In the genomic region with DNA sequence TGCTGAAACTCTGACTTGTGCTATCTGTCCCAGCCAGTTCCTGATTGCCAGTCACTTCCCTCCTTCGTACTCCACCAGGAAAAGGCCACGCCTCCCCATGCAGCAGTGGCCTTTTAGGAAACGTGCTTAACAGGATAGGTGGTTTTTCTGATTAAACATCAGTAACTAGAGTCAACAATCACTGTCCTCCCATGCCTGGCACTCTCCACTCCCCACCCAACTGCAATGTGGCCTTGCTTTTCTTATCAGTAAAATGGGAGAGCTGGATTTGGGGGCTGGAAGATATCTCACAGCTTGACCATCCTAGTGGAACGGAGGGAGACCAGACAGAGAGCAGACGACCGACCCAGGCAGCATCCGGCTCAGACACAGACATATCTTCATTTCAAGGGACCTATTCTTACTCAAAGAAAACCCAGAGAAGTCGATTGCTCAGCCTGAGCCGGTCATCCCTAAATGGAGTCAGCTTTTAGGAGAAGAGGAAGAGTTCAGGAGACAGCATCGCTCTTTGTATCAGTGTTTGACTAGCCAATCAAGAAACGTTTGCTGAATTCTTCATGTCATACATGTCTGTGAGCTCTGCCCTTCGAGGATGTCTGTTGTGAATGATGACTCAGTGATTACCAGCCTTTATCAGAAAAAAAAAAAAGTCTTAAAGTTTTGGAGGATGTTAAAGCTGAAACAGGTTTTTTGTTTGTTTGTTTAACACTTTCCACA, we compare ENCODE assay signal across 11 cellular contexts. TPM values are rescaled to one million over a fixed set of nuclear protein-coding genes. Genes with fewer than 3 reads are reported as not detected.
A peak's percentile ranks its signal among the peaks of the same experiment; 100 is the strongest.
DNase-seq lines count a peak whose midpoint lies in the region; ATAC-seq, FAIRE-seq and TF ChIP-seq lines count a peak whose summit lies in the region.
"Had no signal": no experiment of that assay in that cellular context is flagged by ENCODE, and none has a peak within 500 bp of the region (broad histone marks: within the 10 kb centered on the region; RNA-seq: fewer than 3 reads in every experiment).

No MANE protein-coding gene starts in this region.

- peaks cover 7% of the 10 kb centered on the region for H3K4me1 Mint-ChIP-seq in Calu3 (ENCODE audit: low read depth, unreplicated experiment)

- no peak for FAIRE-seq in GM12878 (lab: Jason Lieb, UNC)

- POLR2A ChIA-PET in GM12878 (lab: Charles Lee) = interaction anchor here (0.5 to 0.6 kb wide), 2 partner anchors 40 to 1244 kb away, joined by 3 read pairs; no protein-coding TSS in a partner anchor

- H3K27me3 Mint-ChIP-seq in Calu3 (ENCODE audit: unreplicated experiment) = no peaks in the 10 kb centered on the region

- H2AFZ ChIP-seq in GM12878 (ENCODE audit: control insufficient read depth, low read depth, low read length) = no peak overlapping the region
- no peak overlapping the region for H2AFZ ChIP-seq in neuronal stem cell (ENCODE audit: low read length)

- H3K36me3 ChIP-seq in GM12878 (ENCODE audit: control insufficient read depth in 2 of 2, insufficient read depth in 2 of 2, low read length in 1 of 2) = no peaks in the 10 kb centered on the region
- H3K36me3 ChIP-seq in neuronal stem cell (replicated peaks in 1 of 2; ENCODE audit: control insufficient read depth in 2 of 2, insufficient read depth in 2 of 2, low read length in 2 of 2) = no peaks in the 10 kb centered on the region
- H3K36me3 ChIP-seq: heart left ventricle had no signal

- H3K4me3 Mint-ChIP-seq in Calu3 (ENCODE audit: low read depth, unreplicated experiment) = no peak overlapping the region

- H4K8ac ChIP-seq in neuronal stem cell (ENCODE audit: low read depth, low read length) = peak overlapping the region; percentile 68

- CTCF ChIA-PET in GM12878 (lab: Yijun Ruan, JAX) (interaction anchor here (2.5 kb wide), 1 partner anchor 13 kb away, joined by 9 read pairs; a partner anchor contains a TSS), Calu3 (lab: Charles Lee) (interaction anchor here (0.7 to 1.0 kb wide), 2 partner anchors 14 to 33 kb away, joined by 3 read pairs; no protein-coding TSS in a partner anchor)

- H4K20me1 ChIP-seq in GM12878 (ENCODE audit: control insufficient read depth, insufficient read depth) = no peaks in the 10 kb centered on the region

- H3K23ac ChIP-seq in neuronal stem cell (ENCODE audit: low read depth, low read length, poor library complexity) = no peak overlapping the region

- H3K4me3 ChIP-seq in GM12878 (no peak overlapping the region), neuronal stem cell (ENCODE audit: low read length in 2 of 2) (no peak overlapping the region)
- H3K4me3 ChIP-seq: heart left ventricle had no signal

- ATAC-seq in GM12878 = no peak
- ATAC-seq in GM21360 (IDR thresholded peaks at IDR 0.05; ENCODE audit: unreplicated experiment) = no peak

- WGBS in GM12878 (ENCODE audit: insufficient coverage, insufficient replicate concordance, low lambda C conversion rate, missing lambda C conversion rate) = 81% methylated on average over 12 of the region's 12 CpGs
- no CpG with 5 or more reads among the region's 12 CpGs for WGBS in neuronal stem cell (ENCODE audit: extremely low coverage in 2 of 2, insufficient read length in 2 of 2, insufficient replicate concordance in 1 of 2), 2 donors

- TF ChIP-seq EP300 in GM12878 (IDR thresholded peaks at IDR 0.05; ENCODE audit: borderline replicate concordance in 1 of 2, control insufficient read depth in 1 of 2, low read depth in 2 of 2, low read length in 2 of 2) = no peak

- H2BK15ac ChIP-seq in neuronal stem cell (ENCODE audit: low read length) = no peak overlapping the region

- H3K79me2 ChIP-seq in GM12878 (ENCODE audit: control insufficient read depth, insufficient read depth, low read length) = no peaks in the 10 kb centered on the region; the same call in 1 of the 2 replicates

- in situ Hi-C loops in GM12878 (cut with MboI) = no loop called here

- no peak overlapping the region for H2BK5ac ChIP-seq in neuronal stem cell (ENCODE audit: low read length)

- no peaks in the 10 kb centered on the region for H3K36me3 Mint-ChIP-seq in Calu3 (ENCODE audit: insufficient read depth, unreplicated experiment)

- H3K4me2 ChIP-seq in GM12878 (ENCODE audit: control insufficient read depth, insufficient read depth) = no peak overlapping the region
- H3K4me2 ChIP-seq in neuronal stem cell (ENCODE audit: insufficient read depth, low read length, poor library complexity, severe bottlenecking) = no peak overlapping the region

- H3K4ac ChIP-seq in neuronal stem cell (ENCODE audit: low read length) = no peak overlapping the region

- TF ChIP-seq POLR2A in GM12878 (IDR thresholded peaks at IDR 0.05; ENCODE audit: low read depth, low read length) = no peak

- H3K4me1 ChIP-seq in GM12878 (ENCODE audit: control insufficient read depth, insufficient read depth, low read length) = no peaks in the 10 kb centered on the region
- H3K4me1 ChIP-seq in neuronal stem cell (ENCODE audit: control insufficient read depth in 2 of 2, insufficient read depth in 1 of 2, low read depth in 1 of 2, low read length in 2 of 2) = peaks cover 9 to 13% of the 10 kb centered on the region in 2 donors

- H2BK12ac ChIP-seq in neuronal stem cell (ENCODE audit: low read length) = no peak overlapping the region

- H3K27ac ChIP-seq in GM12878 (ENCODE audit: control insufficient read depth, insufficient read depth) (no peak overlapping the region), neuronal stem cell (replicated peaks; ENCODE audit: low read length) (no peak overlapping the region)
- H3K27ac ChIP-seq: heart left ventricle had no signal

- H3K14ac ChIP-seq in neuronal stem cell (ENCODE audit: low read length) = no peak overlapping the region

- H3K9ac ChIP-seq in GM12878 (ENCODE audit: control insufficient read depth, insufficient read depth, low read length) (no peak overlapping the region), neuronal stem cell (ENCODE audit: low read depth, low read length, poor library complexity) (no peak overlapping the region)

- H3K27ac Mint-ChIP-seq in Calu3 (ENCODE audit: unreplicated experiment) = no peak overlapping the region

- H2BK120ac ChIP-seq in neuronal stem cell (ENCODE audit: low read depth, low read length) = no peak overlapping the region

- DNase-seq in GM03348 (ENCODE audit: low spot score) (peak; percentile 21), NCI-H146 (lab: John Stamatoyannopoulos, UW) (peak; percentile 63), GM12878 (ENCODE audit: low read depth, low spot score) (no peak), neuronal stem cell (ENCODE audit: low spot score) (no peak), SKM-1 (lab: John Stamatoyannopoulos, UW; ENCODE audit: unreplicated experiment) (no peak), nucleus accumbens (lab: John Stamatoyannopoulos, UW) (no peak), Calu3 (no peak)
- DNase-seq: heart left ventricle, occipital lobe, RPMI8226 had no signal

- intact Hi-C loops in GM12878 (cut with micrococcal nuclease; ENCODE audit: unreplicated experiment) = no loop called here
- intact Hi-C loops in Calu3 (cut with micrococcal nuclease; ENCODE audit: unreplicated experiment) = no loop called here

- H4K91ac ChIP-seq in neuronal stem cell (ENCODE audit: low read depth, low read length, poor library complexity) = no peak overlapping the region

- no peaks in the 10 kb centered on the region for H3K9me3 Mint-ChIP-seq in Calu3 (ENCODE audit: low read depth, unreplicated experiment)

- TF ChIP-seq RAD21 in GM12878 (IDR thresholded peaks at IDR 0.05; ENCODE audit: insufficient read depth, low read depth, low read length) = no peak

- no peak overlapping the region for H2AK5ac ChIP-seq in neuronal stem cell (ENCODE audit: low read depth, low read length)

- no peaks in the 10 kb centered on the region for H3K9me3 ChIP-seq in GM12878 (replicated peaks; ENCODE audit: control insufficient read depth, insufficient read depth, low read length)
- H3K9me3 ChIP-seq in neuronal stem cell (replicated peaks in 1 of 2; ENCODE audit: control insufficient read depth in 2 of 2, insufficient read depth in 1 of 2, low read depth in 1 of 2, low read length in 2 of 2) = no peaks in the 10 kb centered on the region
- H3K9me3 ChIP-seq: heart left ventricle had no signal

- no peak overlapping the region for H3K18ac ChIP-seq in neuronal stem cell (ENCODE audit: low read length)

- peaks cover 2% of the 10 kb centered on the region for H3K79me1 ChIP-seq in neuronal stem cell (ENCODE audit: low read depth, low read length)

- BruUV-seq in GM12878 (replicated peaks; lab: Mats Ljungman, UMichigan) (no TSS peak), Calu3 (replicated peaks; lab: Mats Ljungman, UMichigan) (no TSS peak)

- SMC1A ChIA-PET in GM12878 (lab: Charles Lee; ENCODE audit: uncharacterized antibody, unreplicated experiment) = interaction anchor here (1.0 to 1.3 kb wide), 4 partner anchors 12 to 160 kb away, joined by 3 to 11 read pairs (median 5); a partner anchor contains a TSS

- H3K27me3 ChIP-seq in GM12878 (replicated peaks in 1 of 2; ENCODE audit: control insufficient read depth in 2 of 2, insufficient read depth in 2 of 2, low read length in 1 of 2) (no peaks in the 10 kb centered on the region), neuronal stem cell (ENCODE audit: control insufficient read depth in 3 of 3, insufficient read depth in 3 of 3, low read depth in 1 of 3, low read length in 3 of 3) (no peaks in the 10 kb centered on the region)
- H3K27me3 ChIP-seq: heart left ventricle had no signal

- RAD21 ChIA-PET in GM12878 (lab: Charles Lee; ENCODE audit: unreplicated experiment) = no interaction called here

- TF ChIP-seq CTCF in GM12878 (IDR thresholded peaks at IDR 0.05 in 2 of 3, conservative IDR thresholded peaks at IDR 0.05 in 1 of 3; ENCODE audit: control insufficient read depth in 2 of 3, extremely low read depth in 1 of 3, insufficient read depth in 1 of 3, low read depth in 3 of 3, low read length in 3 of 3) = no peak
- TF ChIP-seq CTCF in Calu3 (IDR thresholded peaks at IDR 0.05; ENCODE audit: unreplicated experiment) = no peak

RNA-seq across cellular contexts. Expression of a gene that starts 12.7 kb away (rescaled TPM):
- total RNA-seq in GM12878 (2013; cell fraction: nucleolus; rRNA removed) = 270 and 447 TPM in 2 replicates
- total RNA-seq in GM12878 (2014; rRNA removed) (25.9 and 38.2 TPM in 2 replicates), GM12878 (2014; rRNA removed; fragmentation: Illumina TruSeq; extraction: Trizol) (55.8 and 56.6 TPM in 2 replicates), GM12878 (2021) (66.3 and 68.5 TPM in 2 replicates), Calu3 (2022) (66.1 and 70.7 TPM in 2 replicates)
- 5.7 TPM for polyA plus RNA-seq in GM12878 (2011; ENCODE audit: low read depth)
- polyA plus RNA-seq in GM12878 (2011; rRNA removed) (70.6 and 106 TPM in 2 replicates), GM12878 (2014; fragmentation: Illumina TruSeq; extraction: Trizol) (35.1 and 57.6 TPM in 2 replicates), GM12878 (2014; fragmentation: Nextera tagmentation; extraction: Ambion mirVana) (10 to 100 TPM in 1 of 2 experiments, 1 to 10 TPM in 1; 7.9 to 15.3 TPM), GM12878 (2014; rRNA removed) (19.8 and 25.8 TPM in 2 replicates), GM12878 (2016; fragmentation: Nextera tagmentation; extraction: Ambion mirVana) (10 to 100 TPM; 34.4 to 36.4 TPM)
- polyA plus RNA-seq in GM12878 (2011; cell fraction: cytosol; rRNA removed) = 26.8 and 37.6 TPM in 2 replicates
- 98.5 and 99.7 TPM in 2 replicates for polyA plus RNA-seq in GM12878 (2011; cell fraction: nucleus; rRNA removed)
- 13.0 and 19.8 TPM in 2 replicates for polyA plus RNA-seq in GM12878 (2012)
- polyA minus RNA-seq in GM12878 (2011; rRNA and poly(A)+ RNA removed) = 124 and 221 TPM in 2 replicates
- 61.5 and 75.8 TPM in 2 replicates for polyA minus RNA-seq in GM12878 (2011; cell fraction: cytosol; rRNA and poly(A)+ RNA removed)
- polyA minus RNA-seq in GM12878 (2011; cell fraction: nucleus; rRNA and poly(A)+ RNA removed) = 49.4 and 63.1 TPM in 2 replicates
- 31.1 TPM for polyA plus RNA-seq in neuronal stem cell (2013, experiment 1 of 2)
- 29.9 TPM for polyA plus RNA-seq in neuronal stem cell (2013, experiment 2 of 2)

RNA-seq across cellular contexts. Expression of a gene that starts 40.5 kb away (rescaled TPM):
- total RNA-seq in GM12878 (2013; cell fraction: nucleolus; rRNA removed) = not detected in 2 replicates
- total RNA-seq in GM12878 (2014; rRNA removed) (not detected in 2 replicates), GM12878 (2014; rRNA removed; fragmentation: Illumina TruSeq; extraction: Trizol) (not detected in 2 replicates), GM12878 (2021) (not detected in 2 replicates), Calu3 (2022) (not detected in 2 replicates)
- polyA plus RNA-seq in GM12878 (2011; ENCODE audit: low read depth) = not detected
- polyA plus RNA-seq in GM12878 (2011; rRNA removed) (not detected in 2 replicates), GM12878 (2014; fragmentation: Illumina TruSeq; extraction: Trizol) (not detected in 2 replicates), GM12878 (2014; fragmentation: Nextera tagmentation; extraction: Ambion mirVana) (under 1 TPM; 0.02 to 0.08 TPM), GM12878 (2014; rRNA removed) (not detected in 2 replicates), GM12878 (2016; fragmentation: Nextera tagmentation; extraction: Ambion mirVana) (under 1 TPM in 1 of 2 experiments, not detected in 1; 0.12 TPM)
- polyA plus RNA-seq in GM12878 (2011; cell fraction: cytosol; rRNA removed) = not detected in 2 replicates
- not detected in 2 replicates for polyA plus RNA-seq in GM12878 (2011; cell fraction: nucleus; rRNA removed)
- polyA plus RNA-seq in GM12878 (2012) = 0.12 and 0.15 TPM in 2 replicates
- polyA minus RNA-seq in GM12878 (2011; rRNA and poly(A)+ RNA removed) = not detected in 2 replicates
- not detected in 2 replicates for polyA minus RNA-seq in GM12878 (2011; cell fraction: cytosol; rRNA and poly(A)+ RNA removed)
- polyA minus RNA-seq in GM12878 (2011; cell fraction: nucleus; rRNA and poly(A)+ RNA removed) = not detected in 2 replicates
- polyA plus RNA-seq in neuronal stem cell (2013, experiment 1 of 2) = not detected
- polyA plus RNA-seq in neuronal stem cell (2013, experiment 2 of 2) = not detected
- total RNA-seq: heart left ventricle, occipital lobe had no signal
- polyA plus RNA-seq: heart left ventricle had no signal

Comparison
In these comparisons a context has a peak if more than half of its experiments do, and no peak if none do; other contexts are left out.
1. DNase-seq: peak in GM03348 (single experiment) and NCI-H146 (single experiment); none in GM12878 (single experiment), neuronal stem cell (single experiment), SKM-1 (single experiment), nucleus accumbens (0 of 56) and Calu3 (single experiment).